ENCODE assay signal across 13 cellular contexts in genomic region chr1:217029311-217030157, GRCh38.
DNase-seq lines count a peak whose midpoint lies in the region; FAIRE-seq and TF ChIP-seq lines count a peak whose summit lies in the region.
"Had no signal": no experiment of that assay in that cellular context is flagged by ENCODE, and none has a peak within 500 bp of the region (broad histone marks: within the 10 kb centered on the region; RNA-seq: fewer than 3 reads in every experiment).

No MANE protein-coding gene starts in this region.

- CTCF ChIA-PET in activated CD4-positive, alpha-beta T cell treated with anti-CD3 and anti-CD28 coated beads, Interleukin-2, amount 10 ng/mL, durations not matched to agents 7 days and 5 days (lab: Charles Lee): no interaction called here

- no peak overlapping the region for H3K4me3 Mint-ChIP-seq in activated CD4-positive, alpha-beta T cell treated with anti-CD3 and anti-CD28 coated beads, Interleukin-2, amount 10 ng/mL, durations not matched to agents 7 days and 5 days
- H3K4me3 Mint-ChIP-seq in osteocyte (ENCODE audit: unreplicated experiment): no peak overlapping the region

- no peak overlapping the region for H3K27ac Mint-ChIP-seq in activated CD4-positive, alpha-beta T cell treated with anti-CD3 and anti-CD28 coated beads, Interleukin-2, amount 10 ng/mL, durations not matched to agents 7 days and 5 days
- H3K27ac Mint-ChIP-seq in osteocyte (ENCODE audit: unreplicated experiment): no peak overlapping the region
- H3K27ac Mint-ChIP-seq: naive thymus-derived CD4-positive, alpha-beta T cell had no signal

- H3K9me3 Mint-ChIP-seq in activated CD4-positive, alpha-beta T cell treated with anti-CD3 and anti-CD28 coated beads, Interleukin-2, amount 10 ng/mL, durations not matched to agents 7 days and 5 days: peaks cover 2% of the 10 kb centered on the region
- H3K9me3 Mint-ChIP-seq in osteocyte (ENCODE audit: unreplicated experiment): peaks cover 1% of the 10 kb centered on the region

- DNase-seq in GM23248 (peak; percentile 75), amniotic stem cell (lab: John Stamatoyannopoulos, UW) (peak; percentile 54), osteocyte (ENCODE audit: extremely low spot score, unreplicated experiment) (no peak)
- no peak for DNase-seq in activated CD4-positive, alpha-beta T cell treated with anti-CD3 and anti-CD28 coated beads, Interleukin-2, amount 10 ng/mL, durations not matched to agents 7 days and 5 days
- no peak for DNase-seq in activated CD4-positive, alpha-beta T cell treated with anti-CD3 and anti-CD28 coated beads, Interleukin-2, amount 50 U/mL, for 48 hours
- no peak for DNase-seq in stimulated activated naive CD4-positive, alpha-beta T cell (lab: John Stamatoyannopoulos, UW)
- DNase-seq: effector CD8-positive, alpha-beta T cell; KG1; naive thymus-derived CD4-positive, alpha-beta T cell; Right ventricle myocardium superior had no signal

- H3K27me3 ChIP-seq in GM23248 (replicated peaks; ENCODE audit: insufficient read depth) (no peaks in the 10 kb centered on the region; the same call in 1 of the 2 replicates), stomach smooth muscle (ENCODE audit: control insufficient read depth in 1 of 2, insufficient read depth in 2 of 2, low read length in 2 of 2) (no peaks in the 10 kb centered on the region)

- H3K27ac ChIP-seq in GM23248 (peak overlapping the region; percentile 12; the same call in 1 of the 2 replicates), stomach smooth muscle (ENCODE audit: low read length) (peak overlapping the region; percentile 8)

- in situ Hi-C loops in GM23248 (cut with MboI): no loop called here

- POLR2A ChIA-PET in activated CD4-positive, alpha-beta T cell treated with anti-CD3 and anti-CD28 coated beads, Interleukin-2, amount 10 ng/mL, durations not matched to agents 7 days and 5 days (lab: Charles Lee): no interaction called here

- no peaks in the 10 kb centered on the region for H3K4me1 Mint-ChIP-seq in activated CD4-positive, alpha-beta T cell treated with anti-CD3 and anti-CD28 coated beads, Interleukin-2, amount 10 ng/mL, durations not matched to agents 7 days and 5 days
- H3K4me1 Mint-ChIP-seq in osteocyte (ENCODE audit: unreplicated experiment): no peaks in the 10 kb centered on the region

- H3K4me3 ChIP-seq in GM23248 (no peak overlapping the region), stomach smooth muscle (ENCODE audit: low read length in 2 of 2) (no peak overlapping the region)
- H3K4me3 ChIP-seq: HAP-1 had no signal

- H3K27me3 Mint-ChIP-seq in activated CD4-positive, alpha-beta T cell treated with anti-CD3 and anti-CD28 coated beads, Interleukin-2, amount 10 ng/mL, durations not matched to agents 7 days and 5 days: no peaks in the 10 kb centered on the region
- no peaks in the 10 kb centered on the region for H3K27me3 Mint-ChIP-seq in osteocyte (ENCODE audit: unreplicated experiment)
- H3K27me3 Mint-ChIP-seq: naive thymus-derived CD4-positive, alpha-beta T cell had no signal

- H3K79me2 ChIP-seq in GM23248 (ENCODE audit: insufficient read depth): no peaks in the 10 kb centered on the region

- no peak overlapping the region for H2AFZ ChIP-seq in GM23248

- no peaks in the 10 kb centered on the region for H3F3A ChIP-seq in GM23248 (ENCODE audit: insufficient read depth)

- H3K9me2 ChIP-seq in GM23248 (ENCODE audit: insufficient read depth): no peaks in the 10 kb centered on the region

- no peaks in the 10 kb centered on the region for H3K36me3 ChIP-seq in GM23248 (ENCODE audit: low read depth)
- H3K36me3 ChIP-seq in stomach smooth muscle (ENCODE audit: control insufficient read depth in 2 of 2, insufficient read depth in 2 of 2, low read length in 2 of 2): no peaks in the 10 kb centered on the region
- H3K36me3 ChIP-seq: HAP-1 had no signal

- no peaks in the 10 kb centered on the region for H3K36me3 Mint-ChIP-seq in activated CD4-positive, alpha-beta T cell treated with anti-CD3 and anti-CD28 coated beads, Interleukin-2, amount 10 ng/mL, durations not matched to agents 7 days and 5 days (ENCODE audit: low read depth)
- no peaks in the 10 kb centered on the region for H3K36me3 Mint-ChIP-seq in osteocyte (ENCODE audit: unreplicated experiment)
- H3K36me3 Mint-ChIP-seq: naive thymus-derived CD4-positive, alpha-beta T cell had no signal

- H3K9ac ChIP-seq in GM23248: no peak overlapping the region
- peak overlapping the region in 1 of 2 donors; percentile 2 for H3K9ac ChIP-seq in stomach smooth muscle (ENCODE audit: low read length in 2 of 2)

- no peaks in the 10 kb centered on the region for H3K9me3 ChIP-seq in GM23248 (ENCODE audit: low read depth)
- no peaks in the 10 kb centered on the region for H3K9me3 ChIP-seq in stomach smooth muscle (ENCODE audit: control insufficient read depth in 2 of 2, low read length in 2 of 2)
- H3K9me3 ChIP-seq: HAP-1 had no signal

- WGBS in GM23248 (ENCODE audit: low coverage in 1 of 2, low lambda C conversion rate in 2 of 2, missing lambda C conversion rate in 2 of 2), 2 experiments: 32 to 33% methylated on average over 12 of the region's 12 CpGs

- H3K4me1 ChIP-seq in GM23248 (ENCODE audit: insufficient read depth) (peaks cover 6% of the 10 kb centered on the region; the same call in 1 of the 2 replicates), stomach smooth muscle (ENCODE audit: control insufficient read depth, insufficient read depth, low read length) (peaks cover 10% of the 10 kb centered on the region)
- H3K4me1 ChIP-seq: HAP-1 had no signal

- no peaks in the 10 kb centered on the region for H4K20me1 ChIP-seq in GM23248 (ENCODE audit: insufficient read depth)

- H3K4me2 ChIP-seq in GM23248 (ENCODE audit: unreplicated experiment): no peak overlapping the region

- peak; percentile 98 for FAIRE-seq in islet of Langerhans (lab: Jason Lieb, UNC)

- TF ChIP-seq CTCF in osteocyte (IDR thresholded peaks at IDR 0.05): no peak

Comparison
In these comparisons a context has a peak if more than half of its experiments do, and no peak if none do; other contexts are left out.
1. DNase-seq: peak in GM23248 (single experiment) and amniotic stem cell (single experiment); none in activated CD4-positive, alpha-beta T cell treated with anti-CD3 and anti-CD28 coated beads, Interleukin-2, amount 10 ng/mL, durations not matched to agents 7 days and 5 days (single experiment), activated CD4-positive, alpha-beta T cell treated with anti-CD3 and anti-CD28 coated beads, Interleukin-2, amount 50 U/mL, for 48 hours (0 of 2), osteocyte (single experiment) and stimulated activated naive CD4-positive, alpha-beta T cell (0 of 6).